In the genomic region with DNA sequence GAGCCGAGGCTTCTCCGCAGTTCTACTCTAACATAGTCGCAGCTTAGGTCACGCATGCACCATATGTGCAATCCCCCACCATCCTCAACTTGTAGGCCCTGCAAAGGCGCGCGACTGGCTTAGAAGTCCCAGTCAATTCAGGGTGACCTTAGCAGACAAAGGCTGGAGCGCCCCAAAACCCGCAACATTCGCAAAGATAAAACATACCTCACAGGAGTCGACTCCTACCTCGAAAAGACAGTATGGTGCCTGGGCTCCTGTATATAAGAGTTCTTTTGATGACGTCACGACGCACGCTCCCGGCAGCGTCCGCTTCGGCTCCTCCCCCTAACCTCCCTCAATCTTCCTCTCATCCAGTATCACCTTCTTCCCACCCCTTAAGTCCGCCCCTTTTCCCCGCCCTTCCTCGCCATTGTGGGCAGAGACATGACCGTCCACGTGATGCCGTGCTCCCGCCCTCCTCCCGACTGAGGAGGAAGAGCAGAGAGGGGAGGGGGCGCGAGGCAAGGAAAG, we compare ENCODE assay signal across 1 cellular context.
TF ChIP-seq lines count a peak whose summit lies in the region.

A gene (minus strand): TSS at position 237 of the 513 bp plus-strand sequence.

TF ChIP-seq in HepG2, 621 proteins besides CTCF, POLR2A, EP300 and RAD21 (continued from another document and continues in another):
- TF ChIP-seq ZNF224 (CRISPR knock-in tag; IDR thresholded peaks at IDR 0.05) (0 out of 2 replicates have a peak, but pooled peaks have one; percentile 41), TSC22D2 (CRISPR knock-in tag; IDR thresholded peaks at IDR 0.05; ENCODE audit: borderline replicate concordance) (peak; percentile 75; the same call in 1 of the 2 replicates), SIX4 (CRISPR knock-in tag; IDR thresholded peaks at IDR 0.05) (0 out of 2 replicates have a peak, but pooled peaks have one; percentile 31), ZNF543 (CRISPR knock-in tag; IDR thresholded peaks at IDR 0.05) (peak; percentile 77; the same call in 1 of the 2 replicates), MYNN (CRISPR knock-in tag; IDR thresholded peaks at IDR 0.05; ENCODE audit: low read depth) (no peak; the same call in 1 of the 2 replicates), ZNF556 (CRISPR knock-in tag; IDR thresholded peaks at IDR 0.05; ENCODE audit: borderline replicate concordance) (0 out of 2 replicates have a peak, but pooled peaks have one; percentile 14), ZNF709 (CRISPR knock-in tag; IDR thresholded peaks at IDR 0.05) (0 out of 2 replicates have a peak, but pooled peaks have one; percentile 41), ATF7-NPFF (CRISPR knock-in tag; IDR thresholded peaks at IDR 0.05; ENCODE audit: low read depth) (peak; percentile 17; the same call in 1 of the 2 replicates), RFX1 (IDR thresholded peaks at IDR 0.05) (no peak), ZNF879 (CRISPR knock-in tag; IDR thresholded peaks at IDR 0.05) (no peak), ZFP90 (CRISPR knock-in tag; IDR thresholded peaks at IDR 0.05; ENCODE audit: borderline replicate concordance) (peak; percentile 54; the same call in 1 of the 2 replicates), RORA (CRISPR knock-in tag; IDR thresholded peaks at IDR 0.05) (no peak), ZNF484 (CRISPR knock-in tag; IDR thresholded peaks at IDR 0.05; ENCODE audit: borderline replicate concordance, low read depth) (no peak), REXO4 (CRISPR knock-in tag; IDR thresholded peaks at IDR 0.05; ENCODE audit: borderline replicate concordance) (no peak), MIER2 (CRISPR knock-in tag; IDR thresholded peaks at IDR 0.05) (peak; percentile 39; the same call in 1 of the 2 replicates), WIZ (CRISPR knock-in tag; IDR thresholded peaks at IDR 0.05) (no peak), EZH2 (conservative IDR thresholded peaks at IDR 0.05; ENCODE audit: low read depth, low read length) (no peak), ZEB1 (IDR thresholded peaks at IDR 0.05; ENCODE audit: insufficient replicate concordance, low read depth) (peak; percentile 81), CEBPG (CRISPR knock-in tag; IDR thresholded peaks at IDR 0.05) (no peak), AGO2 (optimal IDR thresholded peaks at IDR 0.05; ENCODE audit: low read depth, low read length) (no peak), ATRX (CRISPR knock-in tag; IDR thresholded peaks at IDR 0.05; ENCODE audit: borderline replicate concordance) (no peak), RFX5 (IDR thresholded peaks at IDR 0.05; ENCODE audit: low read depth, low read length) (peak; percentile 86), KDM1A (CRISPR knock-in tag; IDR thresholded peaks at IDR 0.05) (no peak), GATA4 (IDR thresholded peaks at IDR 0.05; ENCODE audit: borderline replicate concordance, low read depth) (peak; percentile 88), ZNF616 (CRISPR knock-in tag; IDR thresholded peaks at IDR 0.05; ENCODE audit: low read depth) (no peak), BCL6 (CRISPR knock-in tag; IDR thresholded peaks at IDR 0.05) (peak; percentile 16; the same call in 1 of the 2 replicates), CBX1 (IDR thresholded peaks at IDR 0.05; ENCODE audit: low read depth) (peak; percentile 87), CBX5 (CRISPR knock-in tag; IDR thresholded peaks at IDR 0.05; ENCODE audit: borderline replicate concordance) (0 out of 2 replicates have a peak, but pooled peaks have one; percentile 10), ZNF20 (CRISPR knock-in tag; IDR thresholded peaks at IDR 0.05) (no peak), MEF2D (CRISPR knock-in tag; IDR thresholded peaks at IDR 0.05) (peak; percentile 68)
- TF ChIP-seq, protein P1, sequence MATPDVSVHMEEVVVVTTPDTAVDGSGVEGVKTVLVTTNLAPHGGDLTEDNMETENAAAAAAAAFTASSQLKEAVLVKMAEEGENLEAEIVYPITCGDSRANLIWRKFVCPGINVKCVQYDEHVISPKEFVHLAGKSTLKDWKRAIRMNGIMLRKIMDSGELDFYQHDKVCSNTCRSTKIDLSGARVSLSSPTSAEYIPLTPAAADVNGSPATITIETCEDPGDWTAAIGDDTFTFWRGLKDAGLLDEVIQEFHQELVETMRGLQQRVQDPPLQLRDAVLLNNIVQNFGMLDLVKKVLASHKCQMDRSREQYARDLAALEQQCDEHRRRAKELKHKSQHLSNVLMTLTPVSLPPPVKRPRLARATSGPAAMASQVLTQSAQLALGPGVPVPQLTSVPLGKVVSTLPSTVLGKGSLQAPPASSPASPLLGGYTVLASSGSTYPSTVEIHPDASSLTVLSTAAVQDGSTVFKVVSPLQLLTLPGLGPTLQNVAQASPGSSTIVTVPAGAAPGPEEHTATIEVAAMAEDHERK (CRISPR knock-in tag; IDR thresholded peaks at IDR 0.05; ENCODE audit: low read depth): peak; percentile 89
- TF ChIP-seq, protein P2, sequence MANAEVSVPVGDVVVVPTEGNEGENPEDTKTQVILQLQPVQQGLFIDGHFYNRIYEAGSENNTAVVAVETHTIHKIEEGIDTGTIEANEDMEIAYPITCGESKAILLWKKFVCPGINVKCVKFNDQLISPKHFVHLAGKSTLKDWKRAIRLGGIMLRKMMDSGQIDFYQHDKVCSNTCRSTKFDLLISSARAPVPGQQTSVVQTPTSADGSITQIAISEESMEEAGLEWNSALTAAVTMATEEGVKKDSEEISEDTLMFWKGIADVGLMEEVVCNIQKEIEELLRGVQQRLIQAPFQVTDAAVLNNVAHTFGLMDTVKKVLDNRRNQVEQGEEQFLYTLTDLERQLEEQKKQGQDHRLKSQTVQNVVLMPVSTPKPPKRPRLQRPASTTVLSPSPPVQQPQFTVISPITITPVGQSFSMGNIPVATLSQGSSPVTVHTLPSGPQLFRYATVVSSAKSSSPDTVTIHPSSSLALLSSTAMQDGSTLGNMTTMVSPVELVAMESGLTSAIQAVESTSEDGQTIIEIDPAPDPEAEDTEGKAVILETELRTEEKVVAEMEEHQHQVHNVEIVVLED (CRISPR knock-in tag; IDR thresholded peaks at IDR 0.05; ENCODE audit: borderline replicate concordance): peak; percentile 97
- TF ChIP-seq, protein P3, sequence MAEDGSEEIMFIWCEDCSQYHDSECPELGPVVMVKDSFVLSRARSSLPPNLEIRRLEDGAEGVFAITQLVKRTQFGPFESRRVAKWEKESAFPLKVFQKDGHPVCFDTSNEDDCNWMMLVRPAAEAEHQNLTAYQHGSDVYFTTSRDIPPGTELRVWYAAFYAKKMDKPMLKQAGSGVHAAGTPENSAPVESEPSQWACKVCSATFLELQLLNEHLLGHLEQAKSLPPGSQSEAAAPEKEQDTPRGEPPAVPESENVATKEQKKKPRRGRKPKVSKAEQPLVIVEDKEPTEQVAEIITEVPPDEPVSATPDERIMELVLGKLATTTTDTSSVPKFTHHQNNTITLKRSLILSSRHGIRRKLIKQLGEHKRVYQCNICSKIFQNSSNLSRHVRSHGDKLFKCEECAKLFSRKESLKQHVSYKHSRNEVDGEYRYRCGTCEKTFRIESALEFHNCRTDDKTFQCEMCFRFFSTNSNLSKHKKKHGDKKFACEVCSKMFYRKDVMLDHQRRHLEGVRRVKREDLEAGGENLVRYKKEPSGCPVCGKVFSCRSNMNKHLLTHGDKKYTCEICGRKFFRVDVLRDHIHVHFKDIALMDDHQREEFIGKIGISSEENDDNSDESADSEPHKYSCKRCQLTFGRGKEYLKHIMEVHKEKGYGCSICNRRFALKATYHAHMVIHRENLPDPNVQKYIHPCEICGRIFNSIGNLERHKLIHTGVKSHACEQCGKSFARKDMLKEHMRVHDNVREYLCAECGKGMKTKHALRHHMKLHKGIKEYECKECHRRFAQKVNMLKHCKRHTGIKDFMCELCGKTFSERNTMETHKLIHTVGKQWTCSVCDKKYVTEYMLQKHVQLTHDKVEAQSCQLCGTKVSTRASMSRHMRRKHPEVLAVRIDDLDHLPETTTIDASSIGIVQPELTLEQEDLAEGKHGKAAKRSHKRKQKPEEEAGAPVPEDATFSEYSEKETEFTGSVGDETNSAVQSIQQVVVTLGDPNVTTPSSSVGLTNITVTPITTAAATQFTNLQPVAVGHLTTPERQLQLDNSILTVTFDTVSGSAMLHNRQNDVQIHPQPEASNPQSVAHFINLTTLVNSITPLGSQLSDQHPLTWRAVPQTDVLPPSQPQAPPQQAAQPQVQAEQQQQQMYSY (CRISPR knock-in tag; IDR thresholded peaks at IDR 0.05): no peak
- TF ChIP-seq, protein P4, sequence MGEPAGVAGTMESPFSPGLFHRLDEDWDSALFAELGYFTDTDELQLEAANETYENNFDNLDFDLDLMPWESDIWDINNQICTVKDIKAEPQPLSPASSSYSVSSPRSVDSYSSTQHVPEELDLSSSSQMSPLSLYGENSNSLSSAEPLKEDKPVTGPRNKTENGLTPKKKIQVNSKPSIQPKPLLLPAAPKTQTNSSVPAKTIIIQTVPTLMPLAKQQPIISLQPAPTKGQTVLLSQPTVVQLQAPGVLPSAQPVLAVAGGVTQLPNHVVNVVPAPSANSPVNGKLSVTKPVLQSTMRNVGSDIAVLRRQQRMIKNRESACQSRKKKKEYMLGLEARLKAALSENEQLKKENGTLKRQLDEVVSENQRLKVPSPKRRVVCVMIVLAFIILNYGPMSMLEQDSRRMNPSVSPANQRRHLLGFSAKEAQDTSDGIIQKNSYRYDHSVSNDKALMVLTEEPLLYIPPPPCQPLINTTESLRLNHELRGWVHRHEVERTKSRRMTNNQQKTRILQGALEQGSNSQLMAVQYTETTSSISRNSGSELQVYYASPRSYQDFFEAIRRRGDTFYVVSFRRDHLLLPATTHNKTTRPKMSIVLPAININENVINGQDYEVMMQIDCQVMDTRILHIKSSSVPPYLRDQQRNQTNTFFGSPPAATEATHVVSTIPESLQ (CRISPR knock-in tag; conservative IDR thresholded peaks at IDR 0.05): peak; percentile 93; the same call in 1 of the 2 replicates
- TF ChIP-seq, protein P5, sequence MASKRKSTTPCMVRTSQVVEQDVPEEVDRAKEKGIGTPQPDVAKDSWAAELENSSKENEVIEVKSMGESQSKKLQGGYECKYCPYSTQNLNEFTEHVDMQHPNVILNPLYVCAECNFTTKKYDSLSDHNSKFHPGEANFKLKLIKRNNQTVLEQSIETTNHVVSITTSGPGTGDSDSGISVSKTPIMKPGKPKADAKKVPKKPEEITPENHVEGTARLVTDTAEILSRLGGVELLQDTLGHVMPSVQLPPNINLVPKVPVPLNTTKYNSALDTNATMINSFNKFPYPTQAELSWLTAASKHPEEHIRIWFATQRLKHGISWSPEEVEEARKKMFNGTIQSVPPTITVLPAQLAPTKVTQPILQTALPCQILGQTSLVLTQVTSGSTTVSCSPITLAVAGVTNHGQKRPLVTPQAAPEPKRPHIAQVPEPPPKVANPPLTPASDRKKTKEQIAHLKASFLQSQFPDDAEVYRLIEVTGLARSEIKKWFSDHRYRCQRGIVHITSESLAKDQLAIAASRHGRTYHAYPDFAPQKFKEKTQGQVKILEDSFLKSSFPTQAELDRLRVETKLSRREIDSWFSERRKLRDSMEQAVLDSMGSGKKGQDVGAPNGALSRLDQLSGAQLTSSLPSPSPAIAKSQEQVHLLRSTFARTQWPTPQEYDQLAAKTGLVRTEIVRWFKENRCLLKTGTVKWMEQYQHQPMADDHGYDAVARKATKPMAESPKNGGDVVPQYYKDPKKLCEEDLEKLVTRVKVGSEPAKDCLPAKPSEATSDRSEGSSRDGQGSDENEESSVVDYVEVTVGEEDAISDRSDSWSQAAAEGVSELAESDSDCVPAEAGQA (IDR thresholded peaks at IDR 0.05; ENCODE audit: low read depth): no peak
- TF ChIP-seq, protein P5 (CRISPR knock-in tag; IDR thresholded peaks at IDR 0.05; ENCODE audit: borderline replicate concordance): no peak
- TF ChIP-seq, protein P6, sequence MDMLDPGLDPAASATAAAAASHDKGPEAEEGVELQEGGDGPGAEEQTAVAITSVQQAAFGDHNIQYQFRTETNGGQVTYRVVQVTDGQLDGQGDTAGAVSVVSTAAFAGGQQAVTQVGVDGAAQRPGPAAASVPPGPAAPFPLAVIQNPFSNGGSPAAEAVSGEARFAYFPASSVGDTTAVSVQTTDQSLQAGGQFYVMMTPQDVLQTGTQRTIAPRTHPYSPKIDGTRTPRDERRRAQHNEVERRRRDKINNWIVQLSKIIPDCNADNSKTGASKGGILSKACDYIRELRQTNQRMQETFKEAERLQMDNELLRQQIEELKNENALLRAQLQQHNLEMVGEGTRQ (IDR thresholded peaks at IDR 0.05; ENCODE audit: low read depth, low read length): peak; percentile 73; the same call in 1 of the 2 replicates
- TF ChIP-seq, protein P6 (CRISPR knock-in tag; IDR thresholded peaks at IDR 0.05; ENCODE audit: borderline replicate concordance): peak; percentile 92
- TF ChIP-seq, protein P7, sequence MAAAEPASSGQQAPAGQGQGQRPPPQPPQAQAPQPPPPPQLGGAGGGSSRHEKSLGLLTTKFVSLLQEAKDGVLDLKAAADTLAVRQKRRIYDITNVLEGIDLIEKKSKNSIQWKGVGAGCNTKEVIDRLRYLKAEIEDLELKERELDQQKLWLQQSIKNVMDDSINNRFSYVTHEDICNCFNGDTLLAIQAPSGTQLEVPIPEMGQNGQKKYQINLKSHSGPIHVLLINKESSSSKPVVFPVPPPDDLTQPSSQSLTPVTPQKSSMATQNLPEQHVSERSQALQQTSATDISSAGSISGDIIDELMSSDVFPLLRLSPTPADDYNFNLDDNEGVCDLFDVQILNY (CRISPR knock-in tag; conservative IDR thresholded peaks at IDR 0.05): 0 out of 2 replicates have a peak, but pooled peaks have one; percentile 16
- TF ChIP-seq, protein P8, sequence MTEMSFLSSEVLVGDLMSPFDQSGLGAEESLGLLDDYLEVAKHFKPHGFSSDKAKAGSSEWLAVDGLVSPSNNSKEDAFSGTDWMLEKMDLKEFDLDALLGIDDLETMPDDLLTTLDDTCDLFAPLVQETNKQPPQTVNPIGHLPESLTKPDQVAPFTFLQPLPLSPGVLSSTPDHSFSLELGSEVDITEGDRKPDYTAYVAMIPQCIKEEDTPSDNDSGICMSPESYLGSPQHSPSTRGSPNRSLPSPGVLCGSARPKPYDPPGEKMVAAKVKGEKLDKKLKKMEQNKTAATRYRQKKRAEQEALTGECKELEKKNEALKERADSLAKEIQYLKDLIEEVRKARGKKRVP (CRISPR knock-in tag; IDR thresholded peaks at IDR 0.05): no peak
